Comparison of ENCODE assay signal across 8 cellular contexts in genomic region chr10:73625884-73626753, GRCh38. TPM values are rescaled to one million over a fixed set of nuclear protein-coding genes. Genes with fewer than 3 reads are reported as not detected.
A peak's percentile ranks its signal among the peaks of the same experiment; 100 is the strongest.
DNase-seq lines count a peak whose midpoint lies in the region; ATAC-seq, FAIRE-seq and TF ChIP-seq lines count a peak whose summit lies in the region.

No MANE protein-coding gene starts in this region.

- H3K27ac ChIP-seq in WERI-Rb-1 = peak overlapping the region; percentile 77
- peak overlapping the region; percentile 57 to 92 for H3K27ac ChIP-seq in small intestine (ENCODE audit: low read depth in 1 of 2, low read length in 1 of 2)

- H3K4me3 ChIP-seq in AG04449 (ENCODE audit: low read depth, low read length) (peak overlapping the region; percentile 91), WERI-Rb-1 (ENCODE audit: low read depth, low read length) (peak overlapping the region; percentile 59), bronchial epithelial cell (ENCODE audit: low read depth, low read length) (peak overlapping the region; percentile 92), small intestine (ENCODE audit: low read depth in 1 of 2, low read length in 2 of 2) (peak overlapping the region; percentile 58 to 71)

- peak; percentile 92 for ATAC-seq in GM18873 (IDR thresholded peaks at IDR 0.05; ENCODE audit: low FRiP score, unreplicated experiment)
- peak; percentile 92 for ATAC-seq in HG03135 (IDR thresholded peaks at IDR 0.05; ENCODE audit: unreplicated experiment)

- H3K36me3 ChIP-seq in WERI-Rb-1 = no peaks in the 10 kb centered on the region; the same call in 1 of the 2 replicates
- no peaks in the 10 kb centered on the region for H3K36me3 ChIP-seq in bronchial epithelial cell (ENCODE audit: control insufficient read depth, insufficient read depth, low read length)
- no peaks in the 10 kb centered on the region for H3K36me3 ChIP-seq in small intestine (ENCODE audit: control insufficient read depth in 2 of 2, insufficient read depth in 2 of 2, low read length in 2 of 2)

- POLR2A ChIA-PET in AG04449 (lab: Yijun Ruan, JAX) = interaction anchor here (0.6 to 1.0 kb wide), 5 partner anchors 8 to 131 kb away, joined by 3 to 4 read pairs (median 3); partner anchors contain the start of gene PPP3CB

- FAIRE-seq in bronchial epithelial cell (lab: Jason Lieb, UNC) (no peak), small intestine (lab: Jason Lieb, UNC) (no peak)

- WGBS in small intestine, 3 donors = 0 to 1% (median 1%) methylated on average over 42 of the region's 42 CpGs

- H3K27me3 ChIP-seq in WERI-Rb-1 (ENCODE audit: insufficient read depth, low read depth, severe bottlenecking) (no peaks in the 10 kb centered on the region), bronchial epithelial cell (ENCODE audit: control insufficient read depth, insufficient read depth, low read length) (no peaks in the 10 kb centered on the region), small intestine (ENCODE audit: control insufficient read depth in 2 of 2, insufficient read depth in 2 of 2, low read length in 2 of 2) (no peaks in the 10 kb centered on the region)

- H3K9me3 ChIP-seq in WERI-Rb-1 (ENCODE audit: severe bottlenecking) (no peaks in the 10 kb centered on the region), small intestine (ENCODE audit: control insufficient read depth, low read depth) (no peaks in the 10 kb centered on the region)

- peak; percentile 82 for DNase-seq in AG04449 (ENCODE audit: low read depth, low spot score)
- peak; percentile 87 for DNase-seq in NCI-H2196 (lab: John Stamatoyannopoulos, UW; ENCODE audit: unreplicated experiment)
- peak; percentile 93 for DNase-seq in WERI-Rb-1
- DNase-seq in bronchial epithelial cell (ENCODE audit: low read depth) = peak; percentile 98
- peak; percentile 97 for DNase-seq in iPS-NIHi7 (ENCODE audit: extremely low spot score)
- peak; percentile 99 for DNase-seq in small intestine

- H3K4me1 ChIP-seq in small intestine (ENCODE audit: control insufficient read depth in 2 of 2, insufficient read depth in 1 of 2, low read depth in 1 of 2, low read length in 1 of 2) = peaks cover 0 to 3% of the 10 kb centered on the region in 2 donors

- CTCF ChIA-PET in AG04449 (lab: Yijun Ruan, JAX) = interaction anchor here (1.2 to 30.3 kb wide), 4 partner anchors 10 to 97 kb away, joined by 3 to 560 read pairs (median 8); no protein-coding TSS in a partner anchor

- TF ChIP-seq CTCF in AG04449 (IDR thresholded peaks at IDR 0.05; ENCODE audit: insufficient read depth, low read length, missing control alignments) (no peak), WERI-Rb-1 (IDR thresholded peaks at IDR 0.05; ENCODE audit: low read depth, low read length) (no peak), bronchial epithelial cell (IDR thresholded peaks at IDR 0.05; ENCODE audit: insufficient read depth, low read length, severe bottlenecking) (no peak)

RNA-seq across cellular contexts. Expression of gene MYOZ1, which starts 15.2 kb away (rescaled TPM):
- not detected in 2 replicates for total RNA-seq in bronchial epithelial cell
- under 1 TPM; 0.37 to 0.54 (median 0.45) TPM for polyA plus RNA-seq in small intestine

RNA-seq across cellular contexts. Expression of gene SYNPO2L, which starts 29.7 kb away (rescaled TPM):
- under 0.01 TPM in 1 of 2 replicates, not detected in the other for total RNA-seq in bronchial epithelial cell
- polyA plus RNA-seq in small intestine = 1 to 10 TPM in 1 of 3 donors, under 1 TPM in 1, not detected in 1; 0.04 to 1.6 TPM

RNA-seq across cellular contexts. Expression of gene USP54, which starts 35.0 kb away (rescaled TPM):
- total RNA-seq in bronchial epithelial cell = 5.8 and 24.5 TPM in 2 replicates
- polyA plus RNA-seq in small intestine = 1 to 10 TPM; 2.4 to 9.4 (median 9.3) TPM

Comparison
In these comparisons a context has a peak if more than half of its experiments do, and no peak if none do; other contexts are left out.
1. Peak in every context shown above with its lines: DNase-seq, ATAC-seq, H3K4me3 ChIP-seq and H3K27ac ChIP-seq.